14 cellular contexts compared by ENCODE assay signal in genomic region chr3:183434992-183435391, GRCh38.
"Had no signal": no experiment of that assay in that cellular context is flagged by ENCODE, and none has a peak within 500 bp of the region (broad histone marks: within the 10 kb centered on the region; RNA-seq: fewer than 3 reads in every experiment).

No MANE protein-coding gene starts in this region.

- H3K27ac ChIP-seq: brain microvascular endothelial cell, suprapubic skin, upper lobe of left lung had no signal

- H3K36me3 Mint-ChIP-seq: activated naive CD8-positive, alpha-beta T cell treated with anti-CD3 and anti-CD28 coated beads for 36 hours had no signal

- H3K4me1 ChIP-seq: suprapubic skin had no signal

- H3K4me3 ChIP-seq: suprapubic skin, upper lobe of left lung had no signal

- H3K4me3 Mint-ChIP-seq: activated naive CD8-positive, alpha-beta T cell treated with anti-CD3 and anti-CD28 coated beads for 36 hours; activated T-cell treated with anti-CD3 and anti-CD28 coated beads, Interleukin-2, amount 50 U/mL, for 4 hours; dendritic cell treated with granulocyte-macrophage colony-stimulating factor and Interleukin-4, amounts not matched to agents 40 ng/mL and 50 ng/mL, for 4 days; nephron had no signal

- H3K27ac Mint-ChIP-seq: activated naive CD8-positive, alpha-beta T cell treated with anti-CD3 and anti-CD28 coated beads for 36 hours; dendritic cell treated with granulocyte-macrophage colony-stimulating factor and Interleukin-4, amounts not matched to agents 40 ng/mL and 50 ng/mL, for 4 days; nephron had no signal

- H3K27me3 ChIP-seq: suprapubic skin, upper lobe of left lung had no signal

- H3K36me3 ChIP-seq: brain microvascular endothelial cell, suprapubic skin, upper lobe of left lung had no signal

- H3K9me3 Mint-ChIP-seq: activated naive CD8-positive, alpha-beta T cell treated with anti-CD3 and anti-CD28 coated beads for 36 hours; activated T-cell treated with anti-CD3 and anti-CD28 coated beads, Interleukin-2, amount 50 U/mL, for 4 hours; dendritic cell treated with granulocyte-macrophage colony-stimulating factor and Interleukin-4, amounts not matched to agents 40 ng/mL and 50 ng/mL, for 4 days had no signal

- H3K27me3 Mint-ChIP-seq: activated naive CD8-positive, alpha-beta T cell treated with anti-CD3 and anti-CD28 coated beads for 36 hours had no signal

- H3K9me3 ChIP-seq: suprapubic skin, upper lobe of left lung had no signal

- DNase-seq: activated gamma-delta T cell; activated naive CD8-positive, alpha-beta T cell treated with anti-CD3 and anti-CD28 coated beads for 36 hours; activated T-cell treated with anti-CD3 and anti-CD28 coated beads, Interleukin-2, amount 50 U/mL, for 4 hours; brain microvascular endothelial cell; cerebellar nuclear complex; erythroblast; hippocampal formation; islet precursor cell; mammary epithelial cell; stimulated activated CD4-positive, alpha-beta T cell treated with anti-CD3 and anti-CD28 coated beads, Interleukin-12 subunit alpha, Interleukin-12 subunit beta, amount 100 ng/mL, for 4 hours; upper lobe of left lung had no signal
